ENCODE assay signal across 1 cellular context in the genomic region with DNA sequence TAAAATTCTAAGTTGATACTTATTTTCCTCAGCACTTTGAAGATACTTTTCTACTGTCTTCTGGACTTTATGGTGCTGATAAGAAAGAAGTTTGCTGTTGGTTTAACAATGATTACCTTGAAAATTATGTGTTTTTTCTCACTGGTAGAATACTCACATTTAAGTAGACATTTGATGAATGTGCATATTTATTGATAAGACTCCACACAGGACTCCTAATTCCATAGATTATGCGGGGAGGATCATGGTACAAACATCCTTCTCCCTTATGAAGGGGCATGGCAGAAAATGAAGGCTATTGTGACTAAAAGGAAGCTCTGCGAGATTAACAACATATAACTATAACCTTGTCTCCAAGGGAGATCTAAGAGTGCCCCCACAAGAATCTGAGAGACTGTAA.
TF ChIP-seq lines count a peak whose summit lies in the region.

No MANE protein-coding gene starts in this region.

TF ChIP-seq in K562, 482 proteins besides CTCF, POLR2A, EP300 and RAD21:
- TF ChIP-seq C11orf30 (IDR thresholded peaks at IDR 0.05; ENCODE audit: low read depth) (peak; percentile 34; the same call in 1 of the 2 replicates), CREB1 (IDR thresholded peaks at IDR 0.05) (no peak), CREB1 (CRISPR knock-in tag; IDR thresholded peaks at IDR 0.05) (no peak), ZNF316 (IDR thresholded peaks at IDR 0.05) (peak; percentile 63), MAFG (tag; conservative IDR thresholded peaks at IDR 0.05) (0 out of 2 replicates have a peak, but pooled peaks have one; percentile 24)
